Comparison of ENCODE assay signal across 23 cellular contexts in the genomic region with DNA sequence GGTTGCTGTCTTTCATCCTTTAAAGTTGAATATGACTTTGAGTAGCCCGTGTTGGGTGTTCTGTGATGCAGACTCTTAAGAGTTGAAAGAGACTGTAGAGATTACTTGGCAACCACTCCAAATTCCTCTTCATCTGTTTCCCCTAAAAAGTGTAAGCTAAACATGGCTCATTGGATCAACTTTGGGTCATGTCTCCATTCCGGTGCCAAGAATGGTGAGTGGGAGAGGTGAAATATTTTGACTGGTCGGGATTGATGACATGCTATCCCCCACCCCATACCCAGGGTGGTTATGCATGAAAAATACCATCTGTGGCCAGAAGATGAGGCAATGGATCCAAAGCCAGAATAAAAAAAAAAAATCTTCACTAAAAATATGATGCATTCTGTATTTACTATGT.
"Had no signal": no experiment of that assay in that cellular context is flagged by ENCODE, and none has a peak within 500 bp of the region (broad histone marks: within the 10 kb centered on the region; RNA-seq: fewer than 3 reads in every experiment).

No MANE protein-coding gene starts in this region.

- H3K4me2 ChIP-seq: SK-N-SH had no signal

- H3K9ac ChIP-seq: SK-N-SH had no signal

- H3K9me2 ChIP-seq: SK-N-SH had no signal

- H3K4me3 ChIP-seq: K562, Peyer's patch, SJSA1 had no signal

- H3K27me3 ChIP-seq: Peyer's patch, SJSA1 had no signal

- DNase-seq: activated CD4-positive, alpha-beta T cell treated with anti-CD3 and anti-CD28 coated beads, Interleukin-2, amount 10 ng/mL, durations not matched to agents 24 days and 14 days; activated CD4-positive, alpha-beta T cell treated with anti-CD3 and anti-CD28 coated beads, Interleukin-2, amount 50 U/mL, for 4 hours; activated CD8-positive, alpha-beta T cell treated with anti-CD3 and anti-CD28 coated beads for 36 hours; activated gamma-delta T cell; activated naive CD4-positive, alpha-beta T cell treated with anti-CD3 and anti-CD28 coated beads for 36 hours; activated T-cell treated with anti-CD3 and anti-CD28 coated beads, Interleukin-2, amount 50 U/mL, for 24 hours; amniotic stem cell; aorta; central memory CD4-positive, alpha-beta T cell; NCI-H1092 treated with DMSO at 0.1 percent for 48 hours; NCI-H1417; NCI-H146; NCI-H187; NCI-H2029 treated with DMSO at 0.1 percent for 48 hours; NCI-H345; NCI-H524 treated with DMSO at 0.1 percent for 48 hours; Peyer's patch; RPMI8226; SHP77 treated with DMSO at 0.1 percent for 48 hours; SK-N-SH had no signal

- H3K4me1 ChIP-seq: Peyer's patch, SJSA1 had no signal

- H3K27ac ChIP-seq: Peyer's patch, SJSA1 had no signal

- H3K9me3 ChIP-seq: Peyer's patch, SJSA1, SK-N-SH had no signal

- H3K36me3 ChIP-seq: Peyer's patch, SJSA1 had no signal

- ATAC-seq: activated CD8-positive, alpha-beta T cell treated with anti-CD3 and anti-CD28 coated beads for 36 hours; activated naive CD4-positive, alpha-beta T cell treated with anti-CD3 and anti-CD28 coated beads, Interleukin-2, amount 50 U/mL, for 72 hours; K562 had no signal
